In genomic region chr3:125608419-125608818, GRCh38 we compare ENCODE assay signal across 21 cellular contexts.
"Had no signal": no experiment of that assay in that cellular context is flagged by ENCODE, and none has a peak within 500 bp of the region (broad histone marks: within the 10 kb centered on the region; RNA-seq: fewer than 3 reads in every experiment).

No MANE protein-coding gene starts in this region.

- FAIRE-seq: endothelial cell of umbilical vein had no signal

- H3K27me3 ChIP-seq: adrenal gland, ascending aorta, brain microvascular endothelial cell, foreskin keratinocyte had no signal

- H3K36me3 ChIP-seq: adrenal gland, ascending aorta, brain microvascular endothelial cell, prostate gland, tibial artery had no signal

- H3K9me3 ChIP-seq: adrenal gland, ascending aorta, prostate gland, tibial artery had no signal

- H3K4me1 ChIP-seq: adrenal gland, ascending aorta, foreskin keratinocyte, prostate gland had no signal

- H3K4me3 ChIP-seq: adrenal gland, ascending aorta, lung, prostate gland, SK-N-MC, tibial artery had no signal

- H3K27ac ChIP-seq: adrenal gland, ascending aorta, brain microvascular endothelial cell, foreskin keratinocyte, prostate gland, SK-N-MC, tibial artery had no signal

- DNase-seq: activated CD4-positive, alpha-beta T cell treated with anti-CD3 and anti-CD28 coated beads for 1 hour; activated gamma-delta T cell treated with Interleukin-2 at 50 U/mL for 16 hours; activated T-cell treated with anti-CD3 and anti-CD28 coated beads, Interleukin-2, amount 50 U/mL, for 1 hour; adrenal gland; brain microvascular endothelial cell; caudate nucleus; effector CD8-positive, alpha-beta T cell; foreskin keratinocyte; glutamatergic neuron; hippocampal formation; left cardiac atrium; natural killer cell; right cardiac atrium; stimulated activated CD4-positive, alpha-beta T cell treated with anti-CD3 and anti-CD28 coated beads, Interleukin-12 subunit alpha, Interleukin-12 subunit beta, amount 100 ng/mL, for 4 hours; substantia nigra; tibial artery had no signal

- ATAC-seq: foreskin keratinocyte, natural killer cell, right cardiac atrium had no signal
